ENCODE assay signal across 8 cellular contexts in the genomic region with DNA sequence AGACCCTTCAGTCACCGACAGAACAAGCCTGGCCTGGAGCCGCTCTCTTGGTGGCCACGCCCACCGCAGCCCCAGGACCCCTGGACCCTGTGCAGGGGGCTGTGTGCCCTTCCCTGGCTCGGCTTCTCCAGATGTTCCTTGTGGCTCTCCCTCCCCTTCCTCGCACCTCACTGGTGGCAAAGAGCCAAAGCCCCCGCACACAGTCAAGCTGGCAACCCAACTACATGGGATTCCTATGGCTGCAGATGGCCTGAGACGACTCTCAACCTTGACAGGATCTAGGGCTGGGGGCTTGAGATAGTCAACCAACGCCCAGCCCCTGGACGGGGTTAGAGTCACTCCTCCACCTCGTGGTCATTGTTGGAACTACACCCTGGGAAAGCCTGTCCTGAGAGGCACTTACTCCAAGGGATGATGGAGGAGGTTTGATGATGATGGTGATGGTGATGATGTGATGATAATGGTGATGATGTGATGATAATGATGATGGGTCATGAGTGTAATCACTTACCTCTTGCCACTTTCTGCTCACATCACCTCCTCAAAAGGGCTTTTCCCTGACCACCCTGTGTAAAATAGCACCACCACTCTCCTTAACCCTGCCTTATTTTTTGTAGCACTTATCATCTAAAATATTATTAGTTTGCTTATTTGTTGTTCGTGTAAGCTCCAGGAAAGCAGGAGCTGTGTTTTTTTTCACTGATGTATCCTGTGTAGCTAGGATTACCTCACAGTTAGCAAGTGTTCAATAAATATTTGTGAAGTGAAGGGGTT.
A peak's percentile ranks its signal among the peaks of the same experiment; 100 is the strongest.
DNase-seq lines count a peak whose midpoint lies in the region; ATAC-seq, FAIRE-seq and TF ChIP-seq lines count a peak whose summit lies in the region.

No MANE protein-coding gene starts in this region.

- no peak overlapping the region for H3K4me2 ChIP-seq in A549

- no peak overlapping the region for H3K4me3 Mint-ChIP-seq in activated CD4-positive, alpha-beta memory T cell treated with anti-CD3 and anti-CD28 coated beads, Interleukin-2, amount 10 ng/mL, durations not matched to agents 7 days and 5 days

- H3K4me3 ChIP-seq in A549 = no peak overlapping the region

- DNase-seq in A549 (ENCODE audit: low read depth in 1 of 2, low spot score in 1 of 2) (peak; percentile 13 to 32), NCI-H446 (lab: John Stamatoyannopoulos, UW) (peak; percentile 24 to 91), epidermal melanocyte (ENCODE audit: insufficient read length, low spot score) (peak; percentile 54), myocyte (ENCODE audit: low read depth) (peak; percentile 0), substantia nigra (lab: John Stamatoyannopoulos, UW) (peak in 38 of 49 donors; percentile 3 to 70 (median 34))
- DNase-seq in activated CD4-positive, alpha-beta memory T cell treated with anti-CD3 and anti-CD28 coated beads, Interleukin-2, amount 10 ng/mL, durations not matched to agents 7 days and 5 days = peak; percentile 61

- no peak overlapping the region for H3K27ac Mint-ChIP-seq in activated CD4-positive, alpha-beta memory T cell treated with anti-CD3 and anti-CD28 coated beads, Interleukin-2, amount 10 ng/mL, durations not matched to agents 7 days and 5 days

- H3K27me3 Mint-ChIP-seq in activated CD4-positive, alpha-beta memory T cell treated with anti-CD3 and anti-CD28 coated beads, Interleukin-2, amount 10 ng/mL, durations not matched to agents 7 days and 5 days = peaks cover 24% of the 10 kb centered on the region

- H3K4me1 Mint-ChIP-seq in activated CD4-positive, alpha-beta memory T cell treated with anti-CD3 and anti-CD28 coated beads, Interleukin-2, amount 10 ng/mL, durations not matched to agents 7 days and 5 days = no peaks in the 10 kb centered on the region

- POLR2A ChIA-PET in A549 (lab: Yijun Ruan, JAX) = no interaction called here
- POLR2A ChIA-PET in activated CD4-positive, alpha-beta memory T cell treated with anti-CD3 and anti-CD28 coated beads, Interleukin-2, amount 10 ng/mL, durations not matched to agents 7 days and 5 days (lab: Charles Lee) = no interaction called here

- 23% methylated on average over 4 of the region's 12 CpGs for WGBS in A549 (ENCODE audit: missing lambda C conversion rate)

- TF ChIP-seq CTCF in A549 (IDR thresholded peaks at IDR 0.05) (peak; percentile 43), GM12872 (IDR thresholded peaks at IDR 0.05; ENCODE audit: insufficient read depth, low read depth, low read length) (peak; percentile 95)

- H3K27ac ChIP-seq in A549 (no peak overlapping the region), substantia nigra (ENCODE audit: low read depth, low read length, poor library complexity, severe bottlenecking) (no peak overlapping the region)

- ATAC-seq in A549 = peak in 1 of 2 experiments; percentile 81; a peak in 3 of 6 replicates
- no peak for ATAC-seq in GM19463 (IDR thresholded peaks at IDR 0.05; ENCODE audit: unreplicated experiment)

- no peaks in the 10 kb centered on the region for H3K4me1 ChIP-seq in A549

- TF ChIP-seq POLR2A in A549 (IDR thresholded peaks at IDR 0.05; ENCODE audit: low read length) = no peak

- no peaks in the 10 kb centered on the region for H3K9me3 Mint-ChIP-seq in activated CD4-positive, alpha-beta memory T cell treated with anti-CD3 and anti-CD28 coated beads, Interleukin-2, amount 10 ng/mL, durations not matched to agents 7 days and 5 days

- CTCF ChIA-PET in A549 (lab: Yijun Ruan, JAX) = interaction anchor here (0.6 to 1.1 kb wide), 5 partner anchors 9 to 910 kb away, joined by 3 to 4 read pairs (median 3); no protein-coding TSS in a partner anchor
- CTCF ChIA-PET in activated CD4-positive, alpha-beta memory T cell treated with anti-CD3 and anti-CD28 coated beads, Interleukin-2, amount 10 ng/mL, durations not matched to agents 7 days and 5 days (lab: Charles Lee) = interaction anchor here (0.7 to 1.3 kb wide), 4 partner anchors 9 to 443 kb away, joined by 3 to 5 read pairs (median 4); no protein-coding TSS in a partner anchor

- H3K9me3 ChIP-seq in A549 = no peaks in the 10 kb centered on the region

- TF ChIP-seq RAD21 in A549 (conservative IDR thresholded peaks at IDR 0.05 in 1 of 2, IDR thresholded peaks at IDR 0.05 in 1 of 2) = peak; percentile 39 to 41; a peak in 4 of 5 replicates

- FAIRE-seq in A549 (lab: Jason Lieb, UNC) = no peak

- TF ChIP-seq EP300 in A549 (IDR thresholded peaks at IDR 0.05) = no peak

- H3K36me3 Mint-ChIP-seq in activated CD4-positive, alpha-beta memory T cell treated with anti-CD3 and anti-CD28 coated beads, Interleukin-2, amount 10 ng/mL, durations not matched to agents 7 days and 5 days (ENCODE audit: low read depth) = no peaks in the 10 kb centered on the region

TF ChIP-seq in A549, 52 proteins besides CTCF, POLR2A, EP300 and RAD21:
- no peak for TF ChIP-seq MAFK (IDR thresholded peaks at IDR 0.05; ENCODE audit: partially characterized antibody)
- TF ChIP-seq SMC3 (IDR thresholded peaks at IDR 0.05) = peak; percentile 41; the same call in 2 of the 3 replicates
- TF ChIP-seq, protein P1, sequence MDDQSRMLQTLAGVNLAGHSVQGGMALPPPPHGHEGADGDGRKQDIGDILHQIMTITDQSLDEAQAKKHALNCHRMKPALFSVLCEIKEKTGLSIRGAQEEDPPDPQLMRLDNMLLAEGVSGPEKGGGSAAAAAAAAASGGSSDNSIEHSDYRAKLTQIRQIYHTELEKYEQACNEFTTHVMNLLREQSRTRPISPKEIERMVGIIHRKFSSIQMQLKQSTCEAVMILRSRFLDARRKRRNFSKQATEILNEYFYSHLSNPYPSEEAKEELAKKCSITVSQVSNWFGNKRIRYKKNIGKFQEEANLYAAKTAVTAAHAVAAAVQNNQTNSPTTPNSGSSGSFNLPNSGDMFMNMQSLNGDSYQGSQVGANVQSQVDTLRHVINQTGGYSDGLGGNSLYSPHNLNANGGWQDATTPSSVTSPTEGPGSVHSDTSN (IDR thresholded peaks at IDR 0.05) = no peak

Comparison
In these comparisons a context has a peak if more than half of its experiments do, and no peak if none do; other contexts are left out.
1. DNase-seq: peak in every context shown above with its lines; median percentile 61 in activated CD4-positive, alpha-beta memory T cell treated with anti-CD3 and anti-CD28 coated beads, Interleukin-2, amount 10 ng/mL, durations not matched to agents 7 days and 5 days; 58 in NCI-H446; 54 in epidermal melanocyte; 34 in substantia nigra; 22 in A549; 0 in myocyte.